ENCODE assay signal across 8 cellular contexts in genomic region chr3:101070260-101071121, GRCh38.
DNase-seq lines count a peak whose midpoint lies in the region; ATAC-seq and TF ChIP-seq lines count a peak whose summit lies in the region.

No MANE protein-coding gene starts in this region.

- no peaks in the 10 kb centered on the region for H3K36me3 ChIP-seq in spleen

- peaks cover 0 to 4% (median 0%) of the 10 kb centered on the region in 7 donors for H3K27me3 ChIP-seq in spleen (replicated peaks in 1 of 7)

- H3K4me3 Mint-ChIP-seq in activated T-helper 17 cell treated with anti-CD3 and anti-CD28 coated beads, Interleukin-2, amount 50 U/mL, for 72 hours = no peak overlapping the region

- no peak for TF ChIP-seq POLR2A in spleen (IDR thresholded peaks at IDR 0.05)

- H3K4me1 ChIP-seq in spleen = peaks cover 0 to 4% (median 0%) of the 10 kb centered on the region in 6 donors

- H3K9me3 ChIP-seq in spleen = peaks cover 0 to 9% (median 2%) of the 10 kb centered on the region in 8 donors

- ATAC-seq in HG03108 (IDR thresholded peaks at IDR 0.05; ENCODE audit: unreplicated experiment) = peak; percentile 56
- peak; percentile 83 for ATAC-seq in activated T-helper 17 cell treated with anti-CD3 and anti-CD28 coated beads, Interleukin-2, amount 50 U/mL, for 72 hours (replicated peaks)

- H3K4me3 ChIP-seq in spleen = no peak overlapping the region

- no peaks in the 10 kb centered on the region for H3K4me1 Mint-ChIP-seq in activated T-helper 17 cell treated with anti-CD3 and anti-CD28 coated beads, Interleukin-2, amount 50 U/mL, for 72 hours

- H3K9me3 Mint-ChIP-seq in activated T-helper 17 cell treated with anti-CD3 and anti-CD28 coated beads, Interleukin-2, amount 50 U/mL, for 72 hours = no peaks in the 10 kb centered on the region

- H3K27me3 Mint-ChIP-seq in activated T-helper 17 cell treated with anti-CD3 and anti-CD28 coated beads, Interleukin-2, amount 50 U/mL, for 72 hours = peaks cover 15% of the 10 kb centered on the region

- H3K27ac Mint-ChIP-seq in activated T-helper 17 cell treated with anti-CD3 and anti-CD28 coated beads, Interleukin-2, amount 50 U/mL, for 72 hours = peak overlapping the region; percentile 10

- TF ChIP-seq CTCF in spleen (IDR thresholded peaks at IDR 0.05 in 8 of 11, conservative IDR thresholded peaks at IDR 0.05 in 3 of 11) = peak in 10 of 11 experiments; percentile 11 to 71 (median 50)

- intact Hi-C loops in head of caudate nucleus (cut with DNase I) = no loop called here
- intact Hi-C loops in spleen (cut with DNase I; ENCODE audit: low total_unique reads) = no loop called here

- WGBS in spleen, 5 donors = 40 to 63% (median 58%) methylated on average over 5 of the region's 5 CpGs

- peak; percentile 24 to 31 for DNase-seq in SHP77 (lab: John Stamatoyannopoulos, UW)
- DNase-seq in SHP77 treated with DMSO at 0.1 percent for 48 hours (lab: John Stamatoyannopoulos, UW) = no peak
- DNase-seq in OCI-M1 (lab: John Stamatoyannopoulos, UW) = peak; percentile 87
- peak in 31 of 42 donors; percentile 4 to 60 (median 25) for DNase-seq in head of caudate nucleus
- peak; percentile 79 for DNase-seq in spleen
- no peak for DNase-seq in NCI-H510A (lab: John Stamatoyannopoulos, UW)

- no peaks in the 10 kb centered on the region for H3K36me3 Mint-ChIP-seq in activated T-helper 17 cell treated with anti-CD3 and anti-CD28 coated beads, Interleukin-2, amount 50 U/mL, for 72 hours (ENCODE audit: low read depth)

- no peak overlapping the region for H3K27ac ChIP-seq in spleen

Comparison
In these comparisons a context has a peak if more than half of its experiments do, and no peak if none do; other contexts are left out.
1. DNase-seq: peak in SHP77 (2 of 2), OCI-M1 (single experiment), head of caudate nucleus (31 of 42) and spleen (single experiment); none in SHP77 treated with DMSO at 0.1 percent for 48 hours (single experiment) and NCI-H510A (single experiment).